Comparison of ENCODE assay signal across 26 cellular contexts in genomic region chr19:7413629-7414028, GRCh38.
"Had no signal": no experiment of that assay in that cellular context is flagged by ENCODE, and none has a peak within 500 bp of the region (broad histone marks: within the 10 kb centered on the region; RNA-seq: fewer than 3 reads in every experiment).

No MANE protein-coding gene starts in this region.

- H3K9me3 ChIP-seq: gastroesophageal sphincter, heart left ventricle, ovary, psoas muscle, sigmoid colon, testis, tibial artery had no signal

- H3K9me3 Mint-ChIP-seq: endodermal cell; memory B cell; natural killer cell; stimulated activated effector memory CD8-positive, alpha-beta T cell treated with anti-CD3 and anti-CD28 coated beads, Interleukin-12 subunit alpha, Interleukin-12 subunit beta, amount 100 ng/mL, for 72 hours; type B pancreatic cell had no signal

- H3K27ac Mint-ChIP-seq: endodermal cell; memory B cell; stimulated activated effector memory CD8-positive, alpha-beta T cell treated with anti-CD3 and anti-CD28 coated beads, Interleukin-12 subunit alpha, Interleukin-12 subunit beta, amount 100 ng/mL, for 72 hours; type B pancreatic cell had no signal

- H3K36me3 ChIP-seq: ovary had no signal

- ATAC-seq: esophagus mucosa; gastroesophageal sphincter; heart left ventricle; left lobe of liver; natural killer cell; psoas muscle; right cardiac atrium; stimulated activated effector memory CD8-positive, alpha-beta T cell treated with anti-CD3 and anti-CD28 coated beads, Interleukin-12 subunit alpha, Interleukin-12 subunit beta, amount 100 ng/mL, for 72 hours; stimulated activated naive CD8-positive, alpha-beta T cell treated with anti-CD3 and anti-CD28 coated beads, Interleukin-15, Interleukin-2, amounts not matched to agents 100 U/mL and 50 U/mL, for 24 hours had no signal

- H3K36me3 Mint-ChIP-seq: natural killer cell had no signal

- H3K4me3 Mint-ChIP-seq: endodermal cell; memory B cell; natural killer cell; stimulated activated effector memory CD8-positive, alpha-beta T cell treated with anti-CD3 and anti-CD28 coated beads, Interleukin-12 subunit alpha, Interleukin-12 subunit beta, amount 100 ng/mL, for 72 hours; type B pancreatic cell had no signal

- H3K4me1 ChIP-seq: psoas muscle, testis had no signal

- H3K27ac ChIP-seq: epithelial cell of prostate, gastroesophageal sphincter, heart left ventricle, hepatocyte, ovary, psoas muscle, sigmoid colon, testis, tibial artery had no signal

- H3K27me3 Mint-ChIP-seq: memory B cell, type B pancreatic cell had no signal

- H3K4me3 ChIP-seq: gastroesophageal sphincter, heart left ventricle, hepatocyte, lung, ovary, psoas muscle, sigmoid colon, testis, tibial artery had no signal

- DNase-seq: effector CD8-positive, alpha-beta T cell; endodermal cell; foreskin fibroblast; heart left ventricle; kidney; natural killer cell; occipital lobe; ovary; psoas muscle; right cardiac atrium; sigmoid colon; stimulated activated CD4-positive, alpha-beta T cell treated with anti-CD3 and anti-CD28 coated beads, Interleukin-2, amount 100 ng/mL, for 24 hours; stimulated activated CD4-positive, alpha-beta T cell treated with anti-CD3 and anti-CD28 coated beads, Interleukin-4, amount 100 ng/mL, for 24 hours; stimulated activated naive CD8-positive, alpha-beta T cell treated with anti-CD3 and anti-CD28 coated beads, Interleukin-15, Interleukin-2, amounts not matched to agents 100 U/mL and 50 U/mL, for 24 hours; substantia nigra; testis; tibial artery had no signal
